12 cellular contexts compared by ENCODE assay signal in the genomic region with DNA sequence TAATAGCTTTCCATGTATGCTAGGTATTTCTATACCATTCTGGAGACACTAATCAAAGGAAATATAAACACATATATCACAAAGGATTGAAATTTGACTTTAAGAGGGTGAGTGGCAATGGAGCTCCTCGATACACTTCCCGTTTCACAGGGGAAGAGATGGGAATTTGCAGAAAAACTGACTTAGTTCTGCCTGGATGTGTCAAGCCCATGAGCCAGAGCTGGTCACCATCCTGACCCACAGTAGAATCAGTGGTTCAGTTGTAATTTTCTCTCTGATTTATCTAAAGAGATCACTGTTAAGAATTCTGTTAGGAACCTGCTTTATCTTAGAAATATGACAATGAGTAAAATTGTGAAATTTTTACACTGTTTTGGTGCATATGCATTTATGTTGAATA. TPM values are rescaled to one million over a fixed set of nuclear protein-coding genes. Genes with fewer than 3 reads are reported as not detected.
DNase-seq lines count a peak whose midpoint lies in the region; ATAC-seq and TF ChIP-seq lines count a peak whose summit lies in the region.
"Had no signal": no experiment of that assay in that cellular context is flagged by ENCODE, and none has a peak within 500 bp of the region (broad histone marks: within the 10 kb centered on the region; RNA-seq: fewer than 3 reads in every experiment).

No MANE protein-coding gene starts in this region.

- no peaks in the 10 kb centered on the region for H3K79me2 ChIP-seq in OCI-LY3 (ENCODE audit: low read length)

- peak in 2 of 4 donors; percentile 40 to 50 for ATAC-seq in heart left ventricle

- peaks cover 44% of the 10 kb centered on the region for H3K4me1 Mint-ChIP-seq in activated naive CD4-positive, alpha-beta T cell treated with anti-CD3 and anti-CD28 coated beads, Interleukin-2, amount 10 ng/mL, durations not matched to agents 7 days and 5 days
- H3K4me1 Mint-ChIP-seq: neural progenitor cell had no signal

- H3K27me3 ChIP-seq in OCI-LY3 (ENCODE audit: low read depth, low read length) = peaks cover 13% of the 10 kb centered on the region
- H3K27me3 ChIP-seq in heart left ventricle = no peaks in the 10 kb centered on the region
- H3K27me3 ChIP-seq in transverse colon = no peaks in the 10 kb centered on the region
- H3K27me3 ChIP-seq: neural progenitor cell had no signal

- peaks cover 10% of the 10 kb centered on the region for H3K4me1 ChIP-seq in OCI-LY3 (ENCODE audit: low read length)
- H3K4me1 ChIP-seq in heart left ventricle = peaks cover 0 to 41% (median 19%) of the 10 kb centered on the region in 12 donors
- H3K4me1 ChIP-seq in transverse colon = peaks cover 0 to 12% (median 0%) of the 10 kb centered on the region in 4 donors
- H3K4me1 ChIP-seq: neural progenitor cell had no signal

- no peak for DNase-seq in activated naive CD4-positive, alpha-beta T cell treated with anti-CD3 and anti-CD28 coated beads, Interleukin-2, amount 10 ng/mL, durations not matched to agents 7 days and 5 days
- DNase-seq in activated naive CD4-positive, alpha-beta T cell treated with Interleukin-2 at 50 U/mL for 16 hours = no peak
- DNase-seq in heart left ventricle = no peak
- no peak for DNase-seq in transverse colon
- no peak for DNase-seq in islet precursor cell
- DNase-seq in kidney tubule cell (ENCODE audit: low spot score) = no peak
- DNase-seq in NCI-H748 treated with DMSO at 0.1 percent for 48 hours (lab: John Stamatoyannopoulos, UW) = no peak
- DNase-seq: glutamatergic neuron, SIG-M5 had no signal

- 27 to 69% (median 36%) methylated on average over 2 of the region's 2 CpGs for WGBS in heart left ventricle, 4 donors
- WGBS in transverse colon (ENCODE audit: low coverage in 1 of 2), 2 donors = 67 to 74% methylated on average over 2 of the region's 2 CpGs

- no peak overlapping the region for H3K27ac ChIP-seq in OCI-LY3 (ENCODE audit: low read length)
- H3K27ac ChIP-seq in heart left ventricle = peak overlapping the region in 11 of 12 donors; percentile 21 to 77 (median 46)
- H3K27ac ChIP-seq in transverse colon = peak overlapping the region; percentile 11 to 55 (median 42)
- H3K27ac ChIP-seq: neural progenitor cell had no signal

- H4K20me1 ChIP-seq in OCI-LY3 (ENCODE audit: insufficient read depth, low read length) = no peaks in the 10 kb centered on the region

- H3K36me3 ChIP-seq in OCI-LY3 (replicated peaks; ENCODE audit: low read depth, low read length) (no peaks in the 10 kb centered on the region), heart left ventricle (no peaks in the 10 kb centered on the region), transverse colon (no peaks in the 10 kb centered on the region)
- H3K36me3 ChIP-seq: neural progenitor cell had no signal

- peak overlapping the region; percentile 68 for H3K4me2 ChIP-seq in OCI-LY3 (ENCODE audit: low read length)
- H3K4me2 ChIP-seq: neural progenitor cell had no signal

- in situ Hi-C loops in transverse colon (cut with MboI; ENCODE audit: low pct_ligation_motif_present in 1 of 4, low pct_unique_long_range_greater_than_20kb in 1 of 4, low sequenced_read_pairs in 3 of 4) = no loop called here

- peak overlapping the region; percentile 63 for H3K4me3 Mint-ChIP-seq in activated naive CD4-positive, alpha-beta T cell treated with anti-CD3 and anti-CD28 coated beads, Interleukin-2, amount 10 ng/mL, durations not matched to agents 7 days and 5 days
- H3K4me3 Mint-ChIP-seq: neural progenitor cell had no signal

- H3K9me3 ChIP-seq in OCI-LY3 (ENCODE audit: insufficient read depth, low read length) (no peaks in the 10 kb centered on the region), heart left ventricle (peaks cover 0 to 7% (median 0%) of the 10 kb centered on the region in 12 donors), transverse colon (no peaks in the 10 kb centered on the region)

- TF ChIP-seq CTCF in OCI-LY3 (IDR thresholded peaks at IDR 0.05; ENCODE audit: low read depth, low read length) (no peak), heart left ventricle (IDR thresholded peaks at IDR 0.05) (no peak), transverse colon (IDR thresholded peaks at IDR 0.05) (no peak)

- TF ChIP-seq POLR2A in heart left ventricle (IDR thresholded peaks at IDR 0.05) = no peak
- no peak for TF ChIP-seq POLR2A in transverse colon (IDR thresholded peaks at IDR 0.05)

- H3K9me3 Mint-ChIP-seq in activated naive CD4-positive, alpha-beta T cell treated with anti-CD3 and anti-CD28 coated beads, Interleukin-2, amount 10 ng/mL, durations not matched to agents 7 days and 5 days = peaks cover 2% of the 10 kb centered on the region

- CTCF ChIA-PET in activated naive CD4-positive, alpha-beta T cell treated with anti-CD3 and anti-CD28 coated beads, Interleukin-2, amount 10 ng/mL, durations not matched to agents 7 days and 5 days (lab: Charles Lee) = interaction anchor here (0.7 to 2.1 kb wide), 4 partner anchors 8 to 25 kb away, joined by 3 to 8 read pairs (median 4); no protein-coding TSS in a partner anchor

- peak overlapping the region; percentile 89 for H3K27ac Mint-ChIP-seq in activated naive CD4-positive, alpha-beta T cell treated with anti-CD3 and anti-CD28 coated beads, Interleukin-2, amount 10 ng/mL, durations not matched to agents 7 days and 5 days
- H3K27ac Mint-ChIP-seq: neural progenitor cell had no signal

- H2AFZ ChIP-seq in OCI-LY3 (ENCODE audit: low read depth, low read length) = peak overlapping the region; percentile 56
- H2AFZ ChIP-seq: neural progenitor cell had no signal

- no peaks in the 10 kb centered on the region for H3K27me3 Mint-ChIP-seq in activated naive CD4-positive, alpha-beta T cell treated with anti-CD3 and anti-CD28 coated beads, Interleukin-2, amount 10 ng/mL, durations not matched to agents 7 days and 5 days

- no peak for TF ChIP-seq EP300 in transverse colon (IDR thresholded peaks at IDR 0.05; ENCODE audit: low read depth)

- intact Hi-C loops in heart left ventricle (cut with DNase I) (loop anchor here in 1 of 10 donors (5.0 kb wide), 1 partner anchor 39 kb away; no protein-coding TSS in a partner anchor), transverse colon (cut with DNase I; ENCODE audit: low total_unique reads) (no loop called here)

- H3K9ac ChIP-seq in OCI-LY3 (ENCODE audit: low read length) = no peak overlapping the region
- H3K9ac ChIP-seq: neural progenitor cell had no signal

- H3K4me3 ChIP-seq in OCI-LY3 (ENCODE audit: low read length) (peak overlapping the region; percentile 43; the same call in 1 of the 2 replicates), heart left ventricle (peak overlapping the region in 9 of 12 donors; percentile 15 to 40 (median 33)), transverse colon (peak overlapping the region in 1 of 4 donors; percentile 28)
- H3K4me3 ChIP-seq: neural progenitor cell had no signal

- H3K36me3 Mint-ChIP-seq in activated naive CD4-positive, alpha-beta T cell treated with anti-CD3 and anti-CD28 coated beads, Interleukin-2, amount 10 ng/mL, durations not matched to agents 7 days and 5 days = no peaks in the 10 kb centered on the region
- H3K36me3 Mint-ChIP-seq: neural progenitor cell had no signal

RNA-seq across cellular contexts. Expression of a gene that starts 34.2 kb away (rescaled TPM):
- total RNA-seq in heart left ventricle (100 to 1,000 TPM in 3 of 9 donors, 10 to 100 TPM in 6; 65.9 to 126 (median 97.6) TPM), transverse colon (1 to 10 TPM in 3 of 4 donors, under 1 TPM in 1; 0.20 to 7.1 (median 5.3) TPM)
- polyA plus RNA-seq in heart left ventricle = 10 to 100 TPM; 22.0 to 33.3 TPM

RNA-seq across cellular contexts. Expression of a gene that starts 53.5 kb away (rescaled TPM):
- total RNA-seq in heart left ventricle (under 1 TPM in 2 of 9 donors, not detected in 7; 0.12 to 0.21 TPM), transverse colon (not detected)
- polyA plus RNA-seq in heart left ventricle = under 1 TPM in 1 of 2 donors, not detected in 1; 0.08 TPM
- polyA plus RNA-seq: BJ had no signal

Comparison
In these comparisons a context has a peak if more than half of its experiments do, and no peak if none do; other contexts are left out.
1. RNA of a gene that starts 34.2 kb away (total RNA-seq): 65.9 to 126 TPM in heart left ventricle; 0.20 to 7.1 TPM in transverse colon; every median in the first group is over 4 times any median in the second.